Comparison of ENCODE assay signal across 8 cellular contexts in the genomic region with DNA sequence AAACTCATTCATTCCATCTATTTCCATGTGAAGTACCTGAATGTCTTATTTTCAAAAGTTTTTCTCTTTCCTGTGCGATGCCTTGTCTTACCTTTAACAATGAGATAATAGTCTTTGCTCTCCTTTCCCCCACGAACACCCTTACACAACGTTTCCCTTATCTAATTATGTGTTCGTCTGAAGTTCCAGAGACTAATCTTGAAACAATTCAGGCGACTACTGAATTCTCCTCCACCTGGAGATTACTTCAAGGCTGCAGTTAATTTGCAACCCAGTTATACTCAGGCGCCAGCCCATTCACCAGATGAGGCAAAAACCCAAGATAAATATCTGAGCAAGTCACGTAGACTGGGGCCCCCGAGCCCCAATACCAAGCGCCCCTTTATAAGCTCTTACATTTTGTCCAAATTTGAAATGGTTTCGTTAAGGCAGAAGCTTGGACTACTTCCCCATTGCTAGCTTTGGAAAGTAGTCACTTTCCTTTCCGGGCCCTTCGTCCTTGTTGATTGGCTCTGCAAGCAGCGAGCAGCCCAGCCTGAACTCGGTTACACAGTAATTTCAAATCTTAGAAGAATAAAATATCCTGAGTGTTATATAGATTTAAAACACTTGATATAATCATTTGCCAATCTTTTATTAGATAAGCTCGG. TPM values are rescaled to one million over a fixed set of nuclear protein-coding genes. Genes with fewer than 3 reads are reported as not detected.
DNase-seq lines count a peak whose midpoint lies in the region; ATAC-seq and TF ChIP-seq lines count a peak whose summit lies in the region.

No MANE protein-coding gene starts in this region.

- intact Hi-C loops in testis (cut with DNase I; ENCODE audit: low total_unique reads) = no loop called here

- H3K27ac ChIP-seq in SU-DHL-6 (ENCODE audit: low read depth, low read length) = no peak overlapping the region
- peak overlapping the region; percentile 94 to 98 for H3K27ac ChIP-seq in testis

- H3K36me3 ChIP-seq in SU-DHL-6 (ENCODE audit: low read length) = no peaks in the 10 kb centered on the region
- H3K36me3 ChIP-seq in testis (ENCODE audit: low read depth, missing control alignments) = no peaks in the 10 kb centered on the region

- H3K9me2 ChIP-seq in SU-DHL-6 (replicated peaks; ENCODE audit: insufficient read depth, low read length) = no peaks in the 10 kb centered on the region

- 16% methylated on average over 15 of the region's 15 CpGs for WGBS in testis, 2 donors

- H3K27me3 Mint-ChIP-seq in chondrocyte (ENCODE audit: low read depth) = no peaks in the 10 kb centered on the region

- H3F3A ChIP-seq in SU-DHL-6 (ENCODE audit: insufficient read depth) = no peaks in the 10 kb centered on the region

- peaks cover 16% of the 10 kb centered on the region for H3K9me3 Mint-ChIP-seq in chondrocyte (ENCODE audit: low read depth)

- no peak for TF ChIP-seq POLR2A in testis (IDR thresholded peaks at IDR 0.05)

- H3K9ac ChIP-seq in SU-DHL-6 (ENCODE audit: low read length) = peak overlapping the region; percentile 74

- DNase-seq in AG09309 (ENCODE audit: low read depth) = no peak
- DNase-seq in chondrocyte (ENCODE audit: low spot score) = no peak
- peak; percentile 74 for DNase-seq in medulla oblongata (ENCODE audit: extremely low spot score)
- DNase-seq in testis = peak; percentile 52
- DNase-seq in NCI-H187 treated with DMSO at 0.1 percent for 48 hours (lab: John Stamatoyannopoulos, UW) = no peak

- H3K27me3 ChIP-seq in SU-DHL-6 (ENCODE audit: low read length) (no peaks in the 10 kb centered on the region), testis (no peaks in the 10 kb centered on the region)

- H3K9me3 ChIP-seq in SU-DHL-6 (ENCODE audit: insufficient read depth, low read length) (no peaks in the 10 kb centered on the region), testis (no peaks in the 10 kb centered on the region)

- peaks cover 5% of the 10 kb centered on the region for H3K36me3 Mint-ChIP-seq in chondrocyte (ENCODE audit: low read depth)

- H3K4me3 ChIP-seq in AG09309 (ENCODE audit: control insufficient read depth, low read depth, low read length) = peak overlapping the region; percentile 65
- H3K4me3 ChIP-seq in SU-DHL-6 (ENCODE audit: insufficient read depth, low read length, poor library complexity, severe bottlenecking) = peak overlapping the region; percentile 84
- H3K4me3 ChIP-seq in testis = peak overlapping the region; percentile 85 to 96

- H3K79me2 ChIP-seq in SU-DHL-6 (ENCODE audit: insufficient read depth, low read length) = no peaks in the 10 kb centered on the region

- H2AFZ ChIP-seq in SU-DHL-6 (ENCODE audit: low read depth, low read length, severe bottlenecking) = peak overlapping the region; percentile 99

- H3K4me1 Mint-ChIP-seq in chondrocyte (ENCODE audit: low read depth) = peaks cover 13% of the 10 kb centered on the region

- no peaks in the 10 kb centered on the region for H4K20me1 ChIP-seq in SU-DHL-6 (ENCODE audit: low read depth, low read length)

- H3K4me3 Mint-ChIP-seq in chondrocyte (ENCODE audit: unreplicated experiment) = peak overlapping the region; percentile 89

- H3K27ac Mint-ChIP-seq in chondrocyte (ENCODE audit: unreplicated experiment) = peak overlapping the region; percentile 95

- H3K4me1 ChIP-seq in testis = no peaks in the 10 kb centered on the region

- H3K4me2 ChIP-seq in SU-DHL-6 (ENCODE audit: low read depth, low read length, poor library complexity, severe bottlenecking) = peak overlapping the region; percentile 84

- peak; percentile 14 for ATAC-seq in GM19025 (IDR thresholded peaks at IDR 0.05; ENCODE audit: low read depth, unreplicated experiment)
- peak; percentile 32 for ATAC-seq in HG03175 (IDR thresholded peaks at IDR 0.05; ENCODE audit: unreplicated experiment)

- TF ChIP-seq CTCF in AG09309 (IDR thresholded peaks at IDR 0.05; ENCODE audit: control insufficient read depth, insufficient read depth, low read depth, low read length, missing control alignments) = no peak
- no peak for TF ChIP-seq CTCF in SU-DHL-6 (IDR thresholded peaks at IDR 0.05; ENCODE audit: insufficient read depth, low read length, poor library complexity, severe bottlenecking)
- no peak for TF ChIP-seq CTCF in chondrocyte (IDR thresholded peaks at IDR 0.05)
- TF ChIP-seq CTCF in testis (IDR thresholded peaks at IDR 0.05) = no peak

RNA-seq across cellular contexts. Expression of a gene that starts 1.2 kb away (rescaled TPM):
- total RNA-seq in chondrocyte = 2.3 to 4.4 TPM (median 3.5 TPM) in 3 replicates
- total RNA-seq in testis = 10 to 100 TPM; 10.9 to 12.6 TPM
- polyA plus RNA-seq in testis (ENCODE audit: insufficient read depth, low read depth, low replicate concordance) = 17.2 TPM

Comparison
In these comparisons a context has a peak if more than half of its experiments do, and no peak if none do; other contexts are left out.
1. DNase-seq: peak in medulla oblongata (single experiment) and testis (single experiment); none in AG09309 (single experiment), chondrocyte (single experiment) and NCI-H187 treated with DMSO at 0.1 percent for 48 hours (single experiment).
2. Peak in every context shown above with its lines, with median percentiles within 50 percentile points of each other: H3K4me3 ChIP-seq.